In the genomic region with DNA sequence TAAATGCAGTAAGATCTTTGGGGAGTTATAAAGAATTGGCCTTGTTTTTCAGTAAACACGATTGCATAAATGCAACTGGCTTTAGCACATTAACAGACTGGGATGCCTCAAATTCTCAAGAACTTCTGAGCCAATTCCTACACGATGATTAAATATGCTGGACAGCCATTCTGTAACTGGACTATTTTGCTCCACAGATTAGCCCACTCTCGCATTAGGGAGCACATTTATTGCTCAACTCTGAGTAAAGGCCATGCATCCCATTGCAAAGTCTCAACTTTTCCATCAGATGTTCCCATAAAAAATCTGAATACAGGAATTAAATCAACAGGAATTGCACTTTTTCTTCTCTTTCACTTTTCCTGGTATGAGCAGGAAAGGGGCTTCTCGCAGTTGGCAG, we compare ENCODE assay signal across 12 cellular contexts.
DNase-seq lines count a peak whose midpoint lies in the region; ATAC-seq, FAIRE-seq and TF ChIP-seq lines count a peak whose summit lies in the region.
"Had no signal": no experiment of that assay in that cellular context is flagged by ENCODE, and none has a peak within 500 bp of the region (broad histone marks: within the 10 kb centered on the region; RNA-seq: fewer than 3 reads in every experiment).

No MANE protein-coding gene starts in this region.

- H3K9me3 ChIP-seq in lower lobe of right lung, result no peaks in the 10 kb centered on the region
- peaks cover 0 to 4% (median 2%) of the 10 kb centered on the region in 5 donors for H3K9me3 ChIP-seq in subcutaneous abdominal adipose tissue (ENCODE audit: control insufficient read depth in 5 of 5, low read length in 5 of 5)

- H3K27ac ChIP-seq in lower lobe of right lung (no peak overlapping the region), subcutaneous abdominal adipose tissue (ENCODE audit: low read depth, low read length) (peak overlapping the region; percentile 95)

- FAIRE-seq in GM12891 (lab: Jason Lieb, UNC), result no peak
- FAIRE-seq: kidney had no signal

- H3K9ac ChIP-seq in subcutaneous abdominal adipose tissue (ENCODE audit: low read length in 5 of 5), result peak overlapping the region in 2 of 5 donors; percentile 38 to 87

- TF ChIP-seq CTCF in cardiac fibroblast (IDR thresholded peaks at IDR 0.05; ENCODE audit: low read depth, low read length) (no peak), lower lobe of right lung (IDR thresholded peaks at IDR 0.05) (no peak)

- peak; percentile 91 for DNase-seq in GM04503 (ENCODE audit: low read depth)
- peak; percentile 86 to 93 for DNase-seq in cardiac fibroblast (ENCODE audit: low read depth in 2 of 2)
- DNase-seq in lower lobe of right lung, result no peak
- no peak for DNase-seq in NCI-H1092 (lab: John Stamatoyannopoulos, UW)
- DNase-seq in GM12891 (ENCODE audit: insufficient read length, low spot score), result no peak
- DNase-seq: COR-L47, NCI-H187 treated with DMSO at 0.1 percent for 48 hours, NCI-H82, nephron progenitor cell had no signal

- H3K4me1 ChIP-seq in lower lobe of right lung (peaks cover 14% of the 10 kb centered on the region), subcutaneous abdominal adipose tissue (ENCODE audit: control insufficient read depth in 5 of 5, insufficient read depth in 5 of 5, low read length in 5 of 5) (peaks cover 3 to 36% (median 25%) of the 10 kb centered on the region in 5 donors)

- H3K36me3 ChIP-seq in lower lobe of right lung (no peaks in the 10 kb centered on the region), subcutaneous abdominal adipose tissue (ENCODE audit: control insufficient read depth in 5 of 5, insufficient read depth in 5 of 5, low read length in 5 of 5) (no peaks in the 10 kb centered on the region)

- H3K27me3 ChIP-seq in lower lobe of right lung (ENCODE audit: low read depth), result no peaks in the 10 kb centered on the region
- H3K27me3 ChIP-seq in subcutaneous abdominal adipose tissue (ENCODE audit: control insufficient read depth in 5 of 5, insufficient read depth in 4 of 5, low read length in 5 of 5), result no peaks in the 10 kb centered on the region

- peak; percentile 38 to 40 for ATAC-seq in lower lobe of right lung
- no peak for ATAC-seq in GM19328 (IDR thresholded peaks at IDR 0.05; ENCODE audit: unreplicated experiment)

- TF ChIP-seq POLR2A in GM12891 (IDR thresholded peaks at IDR 0.05; ENCODE audit: low read depth, low read length), result no peak

- intact Hi-C loops in lower lobe of right lung (cut with DNase I), result no loop called here

- H3K4me3 ChIP-seq in cardiac fibroblast (replicated peaks in 1 of 2; ENCODE audit: low read depth in 2 of 2, low read length in 2 of 2) (no peak overlapping the region), lower lobe of right lung (no peak overlapping the region), subcutaneous abdominal adipose tissue (ENCODE audit: low read depth in 1 of 5, low read length in 5 of 5) (no peak overlapping the region)

TF ChIP-seq in GM12891, 5 proteins besides CTCF, POLR2A, EP300 and RAD21:
- TF ChIP-seq TAF1 (IDR thresholded peaks at IDR 0.05; ENCODE audit: low read depth, low read length) (no peak), POU2F2 (IDR thresholded peaks at IDR 0.05; ENCODE audit: low read depth, low read length) (no peak), SPI1 (IDR thresholded peaks at IDR 0.05; ENCODE audit: low read depth, low read length) (no peak), PAX5 (IDR thresholded peaks at IDR 0.05; ENCODE audit: insufficient read depth, low read length, severe bottlenecking) (no peak), POLR2AphosphoS5 (IDR thresholded peaks at IDR 0.05; ENCODE audit: low read depth, low read length) (no peak)

Comparison
In these comparisons a context has a peak if more than half of its experiments do, and no peak if none do; other contexts are left out.
1. DNase-seq: peak in GM04503 (single experiment) and cardiac fibroblast (2 of 2); none in lower lobe of right lung (single experiment), NCI-H1092 (single experiment) and GM12891 (single experiment).